Comparison of ENCODE assay signal across 9 cellular contexts in the genomic region with DNA sequence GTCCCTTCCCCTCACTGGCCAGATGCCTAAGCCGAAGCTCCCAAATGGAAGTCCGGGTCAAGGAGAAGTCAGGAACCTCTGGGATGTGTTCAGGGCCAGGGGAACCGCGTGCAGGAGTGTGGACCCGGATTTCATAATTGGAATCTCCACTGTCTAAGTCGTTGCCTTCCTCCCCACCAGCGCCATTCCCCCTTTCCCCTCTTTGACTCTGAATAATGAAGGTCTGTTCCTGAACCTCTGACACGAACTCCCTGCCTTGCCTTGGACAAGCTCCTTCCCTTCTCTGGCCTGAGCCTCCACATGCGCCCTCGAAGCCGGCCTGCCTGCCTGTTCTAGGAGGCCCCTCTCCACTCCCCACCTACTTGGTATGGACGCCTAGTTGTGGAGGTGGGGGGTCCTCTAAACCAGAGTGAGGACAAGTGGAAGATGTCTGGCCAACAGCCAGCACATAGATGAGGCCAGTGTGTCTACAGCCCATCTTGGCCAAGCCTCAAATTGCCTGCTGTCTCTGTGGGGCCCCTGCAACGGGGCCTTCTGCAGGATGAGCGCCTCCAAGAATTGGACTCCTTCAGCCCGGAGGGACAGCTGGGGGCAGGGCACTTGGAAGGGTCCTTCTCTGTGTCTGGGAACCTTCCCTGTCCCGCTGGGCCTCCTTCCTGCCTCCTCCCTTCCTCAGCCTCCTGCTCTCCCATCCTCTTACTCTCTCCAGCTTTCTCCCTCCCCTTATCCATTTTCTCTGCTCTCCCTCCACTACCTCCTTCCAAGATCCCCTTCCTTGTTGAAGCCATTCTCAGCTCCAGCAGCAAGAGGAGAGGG. TPM values are rescaled to one million over a fixed set of nuclear protein-coding genes. Genes with fewer than 3 reads are reported as not detected.
A peak's percentile ranks its signal among the peaks of the same experiment; 100 is the strongest.
DNase-seq lines count a peak whose midpoint lies in the region; ATAC-seq and TF ChIP-seq lines count a peak whose summit lies in the region.
"Had no signal": no experiment of that assay in that cellular context is flagged by ENCODE, and none has a peak within 500 bp of the region (broad histone marks: within the 10 kb centered on the region; RNA-seq: fewer than 3 reads in every experiment).

No MANE protein-coding gene starts in this region.

- DNase-seq in heart left ventricle: peak in 2 of 5 donors; percentile 27 to 47
- no peak for DNase-seq in Right ventricle myocardium inferior (ENCODE audit: missing footprints)
- DNase-seq in effector memory CD8-positive, alpha-beta T cell: no peak
- DNase-seq in naive thymus-derived CD8-positive, alpha-beta T cell: peak in 1 of 10 donors; percentile 48
- DNase-seq in upper lobe of left lung: no peak
- DNase-seq in thyroid gland: no peak
- DNase-seq in activated CD8-positive, alpha-beta memory T cell treated with anti-CD3 and anti-CD28 coated beads, Interleukin-2, amount 50 U/mL, for 4 hours: no peak
- no peak for DNase-seq in cortex of kidney (lab: John Stamatoyannopoulos, UW)

- ATAC-seq in heart left ventricle (no peak), Right ventricle myocardium inferior (no peak), upper lobe of left lung (ENCODE audit: low FRiP score in 2 of 2) (no peak)
- ATAC-seq in effector memory CD8-positive, alpha-beta T cell (replicated peaks): no peak
- no peak for ATAC-seq in naive thymus-derived CD8-positive, alpha-beta T cell

- POLR2A ChIA-PET in naive thymus-derived CD8-positive, alpha-beta T cell (lab: Charles Lee): no interaction called here

- intact Hi-C loops in heart left ventricle (cut with DNase I) (no loop called here), Right ventricle myocardium inferior (cut with DNase I) (no loop called here), thyroid gland (cut with DNase I) (no loop called here)

- peak overlapping the region in 7 of 12 donors; percentile 48 to 64 (median 59) for H3K4me3 ChIP-seq in heart left ventricle
- H3K4me3 ChIP-seq in upper lobe of left lung: peak overlapping the region in 3 of 4 donors; percentile 38 to 61 (median 44)
- no peak overlapping the region for H3K4me3 ChIP-seq in thyroid gland (replicated peaks in 1 of 3)
- H3K4me3 ChIP-seq: right lobe of liver had no signal

- no peak for TF ChIP-seq POLR2A in heart left ventricle (IDR thresholded peaks at IDR 0.05)
- no peak for TF ChIP-seq POLR2A in upper lobe of left lung (IDR thresholded peaks at IDR 0.05)
- no peak for TF ChIP-seq POLR2A in thyroid gland (IDR thresholded peaks at IDR 0.05)

- peak overlapping the region; percentile 20 to 47 for H3K4me3 Mint-ChIP-seq in effector memory CD8-positive, alpha-beta T cell
- peak overlapping the region in 9 of 10 donors; percentile 32 to 80 (median 62) for H3K4me3 Mint-ChIP-seq in naive thymus-derived CD8-positive, alpha-beta T cell

- H3K36me3 ChIP-seq in heart left ventricle (no peaks in the 10 kb centered on the region), upper lobe of left lung (no peaks in the 10 kb centered on the region), thyroid gland (no peaks in the 10 kb centered on the region)
- H3K36me3 ChIP-seq: right lobe of liver had no signal

- 61 to 65% (median 63%) methylated on average over 16 of the region's 16 CpGs for WGBS in heart left ventricle, 4 donors
- WGBS in upper lobe of left lung, 2 donors: 72 to 80% methylated on average over 12 to 16 of the region's 16 CpGs
- 65 to 66% methylated on average over 15 to 16 of the region's 16 CpGs for WGBS in thyroid gland, 2 donors

- H3K27me3 Mint-ChIP-seq in effector memory CD8-positive, alpha-beta T cell: peaks cover 63 to 94% of the 10 kb centered on the region in 2 donors
- H3K27me3 Mint-ChIP-seq in naive thymus-derived CD8-positive, alpha-beta T cell: peaks cover 29 to 82% (median 52%) of the 10 kb centered on the region in 5 donors

- H3K4me1 ChIP-seq in heart left ventricle (peaks cover 4 to 30% (median 20%) of the 10 kb centered on the region in 12 donors), upper lobe of left lung (peaks cover 30 to 40% (median 36%) of the 10 kb centered on the region in 4 donors), thyroid gland (peaks cover 19 to 28% of the 10 kb centered on the region in 2 donors)

- TF ChIP-seq EP300 in upper lobe of left lung (IDR thresholded peaks at IDR 0.05): no peak

- H3K27me3 ChIP-seq in heart left ventricle (peaks cover 12 to 34% (median 28%) of the 10 kb centered on the region in 9 donors), upper lobe of left lung (peaks cover 0 to 23% (median 14%) of the 10 kb centered on the region in 4 donors), thyroid gland (peaks cover 6% of the 10 kb centered on the region)

- TF ChIP-seq CTCF in heart left ventricle (IDR thresholded peaks at IDR 0.05) (no peak), upper lobe of left lung (IDR thresholded peaks at IDR 0.05) (no peak), thyroid gland (IDR thresholded peaks at IDR 0.05) (no peak)

- H3K36me3 Mint-ChIP-seq in effector memory CD8-positive, alpha-beta T cell (ENCODE audit: insufficient read depth): peaks cover 3% of the 10 kb centered on the region
- peaks cover 0 to 3% (median 0%) of the 10 kb centered on the region in 3 donors for H3K36me3 Mint-ChIP-seq in naive thymus-derived CD8-positive, alpha-beta T cell

- H3K27ac Mint-ChIP-seq in effector memory CD8-positive, alpha-beta T cell: peak overlapping the region in 1 of 2 donors; percentile 15
- peak overlapping the region in 1 of 10 donors; percentile 8 for H3K27ac Mint-ChIP-seq in naive thymus-derived CD8-positive, alpha-beta T cell

- H3K27ac ChIP-seq in heart left ventricle (peak overlapping the region in 2 of 12 donors; percentile 29 to 43), upper lobe of left lung (peak overlapping the region in 3 of 4 donors; percentile 66 to 80 (median 79)), thyroid gland (no peak overlapping the region)
- H3K27ac ChIP-seq: right lobe of liver had no signal

- no peaks in the 10 kb centered on the region for H3K9me3 Mint-ChIP-seq in effector memory CD8-positive, alpha-beta T cell
- H3K9me3 Mint-ChIP-seq in naive thymus-derived CD8-positive, alpha-beta T cell: peaks cover 0 to 2% (median 0%) of the 10 kb centered on the region in 9 donors

- H3K9me3 ChIP-seq in heart left ventricle (no peaks in the 10 kb centered on the region), upper lobe of left lung (no peaks in the 10 kb centered on the region), thyroid gland (no peaks in the 10 kb centered on the region)
- H3K9me3 ChIP-seq: right lobe of liver had no signal

- peaks cover 0 to 10% of the 10 kb centered on the region in 2 donors for H3K4me1 Mint-ChIP-seq in effector memory CD8-positive, alpha-beta T cell (ENCODE audit: low read depth in 2 of 2)
- peaks cover 6 to 13% (median 9%) of the 10 kb centered on the region in 4 donors for H3K4me1 Mint-ChIP-seq in naive thymus-derived CD8-positive, alpha-beta T cell

RNA-seq across cellular contexts. Expression of a gene that starts 1.5 kb away (rescaled TPM):
- total RNA-seq in heart left ventricle (1 to 10 TPM in 6 of 9 donors, under 1 TPM in 3; 0.35 to 9.3 (median 2.2) TPM), Right ventricle myocardium inferior (1.3 TPM), upper lobe of left lung (10 to 100 TPM in 2 of 6 donors, 1 to 10 TPM in 4; 4.9 to 23.4 (median 8.0) TPM), thyroid gland (1 to 10 TPM; 2.9 to 9.3 (median 6.5) TPM)
- 1 to 10 TPM in 1 of 2 donors, under 1 TPM in 1; 0.76 to 2.9 TPM for polyA plus RNA-seq in heart left ventricle
- not detected for total RNA-seq in naive thymus-derived CD8-positive, alpha-beta T cell
- polyA plus RNA-seq in naive thymus-derived CD8-positive, alpha-beta T cell: not detected

Comparison
In these comparisons a context has a peak if more than half of its experiments do, and no peak if none do; other contexts are left out.
1. H3K27ac ChIP-seq: peak in upper lobe of left lung (3 of 4); none in thyroid gland (0 of 3).
2. H3K4me3 ChIP-seq: peak in heart left ventricle (7 of 12) and upper lobe of left lung (3 of 4); none in thyroid gland (0 of 3).